ENCODE assay signal across 16 cellular contexts in genomic region chr11:73389134-73389525, GRCh38. TPM values are rescaled to one million over a fixed set of nuclear protein-coding genes. Genes with fewer than 3 reads are reported as not detected.
DNase-seq lines count a peak whose midpoint lies in the region; ATAC-seq, FAIRE-seq and TF ChIP-seq lines count a peak whose summit lies in the region.
"Had no signal": no experiment of that assay in that cellular context is flagged by ENCODE, and none has a peak within 500 bp of the region (broad histone marks: within the 10 kb centered on the region; RNA-seq: fewer than 3 reads in every experiment).

No MANE protein-coding gene starts in this region.

- peak overlapping the region; percentile 69 to 87 for H3K4me3 Mint-ChIP-seq in CD14-positive monocyte
- peak overlapping the region; percentile 30 to 77 (median 54) for H3K4me3 Mint-ChIP-seq in IgD-negative memory B cell
- peak overlapping the region in 1 of 2 donors; percentile 55 for H3K4me3 Mint-ChIP-seq in effector memory CD8-positive, alpha-beta T cell
- H3K4me3 Mint-ChIP-seq: activated T-helper 17 cell treated with anti-CD3 and anti-CD28 coated beads, Interleukin-2, amount 50 U/mL, for 72 hours had no signal

- H3K9me3 Mint-ChIP-seq in CD14-positive monocyte (no peaks in the 10 kb centered on the region), IgD-negative memory B cell (no peaks in the 10 kb centered on the region)
- no peaks in the 10 kb centered on the region for H3K9me3 Mint-ChIP-seq in effector memory CD8-positive, alpha-beta T cell
- H3K9me3 Mint-ChIP-seq: activated T-helper 17 cell treated with anti-CD3 and anti-CD28 coated beads, Interleukin-2, amount 50 U/mL, for 72 hours; T-cell had no signal

- H3K4me3 ChIP-seq in osteoblast (ENCODE audit: insufficient read depth, low read length): no peak overlapping the region

- no peak overlapping the region for H3K27ac ChIP-seq in osteoblast (ENCODE audit: low read depth, low read length)

- H3K4me1 Mint-ChIP-seq in CD14-positive monocyte (peaks cover 81% of the 10 kb centered on the region), IgD-negative memory B cell (peaks cover 48 to 55% (median 51%) of the 10 kb centered on the region in 3 donors)
- H3K4me1 Mint-ChIP-seq in effector memory CD8-positive, alpha-beta T cell (ENCODE audit: low read depth in 2 of 2): peaks cover 30 to 39% of the 10 kb centered on the region in 2 donors

- no peak overlapping the region for H3K4me2 ChIP-seq in osteoblast (ENCODE audit: insufficient read depth, low read length)

- H3K79me2 ChIP-seq in osteoblast (ENCODE audit: insufficient read depth, low read length): peaks cover 78% of the 10 kb centered on the region

- intact Hi-C loops in CD14-positive monocyte (cut with micrococcal nuclease): loop anchor here in 1 of 2 donors (5.0 kb wide), 1 partner anchor 82 kb away; the partner anchor contains the start of gene ARHGEF17

- H3K4me1 ChIP-seq in osteoblast (ENCODE audit: insufficient read depth, low read length): peaks cover 15% of the 10 kb centered on the region

- peaks cover 0 to 3% (median 0%) of the 10 kb centered on the region in 3 donors for H3K27me3 Mint-ChIP-seq in CD14-positive monocyte (ENCODE audit: low read depth in 3 of 3)
- H3K27me3 Mint-ChIP-seq in IgD-negative memory B cell: no peaks in the 10 kb centered on the region
- H3K27me3 Mint-ChIP-seq in effector memory CD8-positive, alpha-beta T cell: no peaks in the 10 kb centered on the region
- H3K27me3 Mint-ChIP-seq: activated T-helper 17 cell treated with anti-CD3 and anti-CD28 coated beads, Interleukin-2, amount 50 U/mL, for 72 hours; T-cell had no signal

- TF ChIP-seq POLR2A in GM12892 (IDR thresholded peaks at IDR 0.05; ENCODE audit: low read depth, low read length): no peak

- H3K36me3 ChIP-seq in osteoblast (ENCODE audit: insufficient read depth, low read length): peaks cover 12% of the 10 kb centered on the region

- peaks cover 40% of the 10 kb centered on the region for H4K20me1 ChIP-seq in osteoblast (ENCODE audit: insufficient read depth, low read length)

- H3K27me3 ChIP-seq in osteoblast (ENCODE audit: insufficient read depth, low read length): no peaks in the 10 kb centered on the region

- no peak for ATAC-seq in effector memory CD8-positive, alpha-beta T cell (replicated peaks)
- ATAC-seq: activated T-helper 17 cell treated with anti-CD3 and anti-CD28 coated beads, Interleukin-2, amount 50 U/mL, for 72 hours; psoas muscle; T-cell had no signal

- no peak for TF ChIP-seq CTCF in CD14-positive monocyte (IDR thresholded peaks at IDR 0.05)
- no peak for TF ChIP-seq CTCF in osteoblast (IDR thresholded peaks at IDR 0.05; ENCODE audit: extremely low read depth, low read depth, low read length)

- no peak overlapping the region for H2AFZ ChIP-seq in osteoblast (ENCODE audit: low read length)

- DNase-seq in CD14-positive monocyte (ENCODE audit: low spot score): no peak
- no peak for DNase-seq in effector memory CD8-positive, alpha-beta T cell
- DNase-seq in osteoblast (ENCODE audit: insufficient read length, low spot score, missing footprints): peak; percentile 78
- DNase-seq in GM12892 (ENCODE audit: insufficient read length): no peak
- DNase-seq in HK-2 (ENCODE audit: unreplicated experiment): no peak
- DNase-seq in NCI-H1436 (lab: John Stamatoyannopoulos, UW): no peak
- DNase-seq: activated CD4-positive, CD25-positive, alpha-beta regulatory T cell; cerebellar nuclear complex; NCI-H1105 treated with DMSO at 0.1 percent for 48 hours; stimulated activated naive CD4-positive, alpha-beta T cell; T-cell; trophoblast cell had no signal

- peaks cover 66 to 84% of the 10 kb centered on the region in 2 donors for H3K36me3 Mint-ChIP-seq in CD14-positive monocyte
- peaks cover 3% of the 10 kb centered on the region for H3K36me3 Mint-ChIP-seq in IgD-negative memory B cell
- peaks cover 96% of the 10 kb centered on the region for H3K36me3 Mint-ChIP-seq in effector memory CD8-positive, alpha-beta T cell (ENCODE audit: insufficient read depth)

- H3K9me3 ChIP-seq in osteoblast (ENCODE audit: low read depth, low read length): no peaks in the 10 kb centered on the region
- H3K9me3 ChIP-seq: psoas muscle had no signal

- no peak for FAIRE-seq in GM12892 (lab: Jason Lieb, UNC)
- FAIRE-seq: H1 had no signal

- H3K27ac Mint-ChIP-seq in CD14-positive monocyte (peak overlapping the region; percentile 42 to 99 (median 95)), IgD-negative memory B cell (peak overlapping the region; percentile 86 to 100 (median 96))
- peak overlapping the region; percentile 54 to 89 for H3K27ac Mint-ChIP-seq in effector memory CD8-positive, alpha-beta T cell

RNA-seq across cellular contexts. Expression of gene RELT, which starts 12.9 kb away (rescaled TPM):
- polyA plus RNA-seq in CD14-positive monocyte: 10 to 100 TPM; 16.4 to 27.3 TPM
- polyA plus RNA-seq in IgD-negative memory B cell: 29.9 TPM
- 2.9 and 4.0 TPM in 2 replicates for total RNA-seq in osteoblast
- polyA plus RNA-seq in GM12892 (2012; ENCODE audit: missing spikeins): 12.6 TPM
